Comparison of ENCODE assay signal across 1 cellular context in genomic region chr1:230407351-230407750, GRCh38.
TF ChIP-seq lines count a peak whose summit lies in the region.

No MANE protein-coding gene starts in this region.

TF ChIP-seq in K562, 482 proteins besides CTCF, POLR2A, EP300 and RAD21 (continued from another document):
- no peak for TF ChIP-seq MECOM (CRISPR knock-in tag; IDR thresholded peaks at IDR 0.05)
